In the genomic region with DNA sequence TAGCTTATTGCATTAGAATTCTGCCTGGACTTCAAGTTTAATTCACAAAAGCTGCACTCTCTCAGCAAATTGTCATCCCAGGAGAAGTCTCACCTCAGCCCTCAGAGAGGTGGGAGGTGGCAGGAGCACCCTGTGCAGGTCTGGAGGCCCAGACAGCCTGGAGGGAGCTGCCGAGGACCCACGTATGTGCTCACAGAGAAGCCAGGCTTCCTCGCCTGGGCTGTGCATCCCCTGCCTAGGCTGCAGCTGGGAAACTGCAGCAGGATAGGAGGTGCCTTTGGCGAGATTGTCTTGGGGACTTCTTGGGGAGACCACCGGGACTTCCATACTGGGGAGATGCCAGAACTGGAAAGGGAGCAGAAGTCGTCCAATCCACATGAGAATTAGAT, we compare ENCODE assay signal across 1 cellular context.
TF ChIP-seq lines count a peak whose summit lies in the region.

No MANE protein-coding gene starts in this region.

TF ChIP-seq in neural cell, 6 proteins besides CTCF, POLR2A, EP300 and RAD21 (continued from another document):
- TF ChIP-seq, protein P1, sequence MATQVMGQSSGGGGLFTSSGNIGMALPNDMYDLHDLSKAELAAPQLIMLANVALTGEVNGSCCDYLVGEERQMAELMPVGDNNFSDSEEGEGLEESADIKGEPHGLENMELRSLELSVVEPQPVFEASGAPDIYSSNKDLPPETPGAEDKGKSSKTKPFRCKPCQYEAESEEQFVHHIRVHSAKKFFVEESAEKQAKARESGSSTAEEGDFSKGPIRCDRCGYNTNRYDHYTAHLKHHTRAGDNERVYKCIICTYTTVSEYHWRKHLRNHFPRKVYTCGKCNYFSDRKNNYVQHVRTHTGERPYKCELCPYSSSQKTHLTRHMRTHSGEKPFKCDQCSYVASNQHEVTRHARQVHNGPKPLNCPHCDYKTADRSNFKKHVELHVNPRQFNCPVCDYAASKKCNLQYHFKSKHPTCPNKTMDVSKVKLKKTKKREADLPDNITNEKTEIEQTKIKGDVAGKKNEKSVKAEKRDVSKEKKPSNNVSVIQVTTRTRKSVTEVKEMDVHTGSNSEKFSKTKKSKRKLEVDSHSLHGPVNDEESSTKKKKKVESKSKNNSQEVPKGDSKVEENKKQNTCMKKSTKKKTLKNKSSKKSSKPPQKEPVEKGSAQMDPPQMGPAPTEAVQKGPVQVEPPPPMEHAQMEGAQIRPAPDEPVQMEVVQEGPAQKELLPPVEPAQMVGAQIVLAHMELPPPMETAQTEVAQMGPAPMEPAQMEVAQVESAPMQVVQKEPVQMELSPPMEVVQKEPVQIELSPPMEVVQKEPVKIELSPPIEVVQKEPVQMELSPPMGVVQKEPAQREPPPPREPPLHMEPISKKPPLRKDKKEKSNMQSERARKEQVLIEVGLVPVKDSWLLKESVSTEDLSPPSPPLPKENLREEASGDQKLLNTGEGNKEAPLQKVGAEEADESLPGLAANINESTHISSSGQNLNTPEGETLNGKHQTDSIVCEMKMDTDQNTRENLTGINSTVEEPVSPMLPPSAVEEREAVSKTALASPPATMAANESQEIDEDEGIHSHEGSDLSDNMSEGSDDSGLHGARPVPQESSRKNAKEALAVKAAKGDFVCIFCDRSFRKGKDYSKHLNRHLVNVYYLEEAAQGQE (IDR thresholded peaks at IDR 0.05; ENCODE audit: borderline replicate concordance), result no peak
TF ChIP-seq in neural cell: peak in this region for 0.
